17 cellular contexts compared by ENCODE assay signal in genomic region chrX:28981952-28982351, GRCh38.
"Had no signal": no experiment of that assay in that cellular context is flagged by ENCODE, and none has a peak within 500 bp of the region (broad histone marks: within the 10 kb centered on the region; RNA-seq: fewer than 3 reads in every experiment).

No MANE protein-coding gene starts in this region.

- H3K36me3 ChIP-seq: brain microvascular endothelial cell, esophagus squamous epithelium, left ventricle myocardium inferior, ovary, right lobe of liver, suprapubic skin had no signal

- H3K9me3 ChIP-seq: esophagus squamous epithelium, left ventricle myocardium inferior, mucosa of descending colon, ovary, right lobe of liver, suprapubic skin had no signal

- DNase-seq: activated CD4-positive, alpha-beta T cell treated with anti-CD3 and anti-CD28 coated beads, Interleukin-2, amount 10 ng/mL, durations not matched to agents 7 days and 5 days; activated CD8-positive, alpha-beta memory T cell treated with anti-CD3 and anti-CD28 coated beads, Interleukin-2, amount 50 U/mL, for 48 hours; activated naive CD8-positive, alpha-beta T cell treated with anti-CD3 and anti-CD28 coated beads, Interleukin-2, amount 10 ng/mL, durations not matched to agents 7 days and 5 days; brain microvascular endothelial cell; cortex of kidney; effector CD4-positive, alpha-beta T cell; esophagus squamous epithelium; hippocampal formation; left ventricle myocardium inferior; mucosa of descending colon; naive thymus-derived CD4-positive, alpha-beta T cell; ovary; right lobe of liver; trophoblast cell had no signal

- H3K4me3 ChIP-seq: esophagus squamous epithelium, left ventricle myocardium inferior, mucosa of descending colon, ovary, right lobe of liver, suprapubic skin had no signal

- H3K4me1 ChIP-seq: esophagus squamous epithelium, left ventricle myocardium inferior, right lobe of liver, suprapubic skin had no signal

- FAIRE-seq: endothelial cell of umbilical vein, keratinocyte had no signal

- ATAC-seq: mucosa of descending colon; naive thymus-derived CD4-positive, alpha-beta T cell; right lobe of liver had no signal

- H3K27ac ChIP-seq: brain microvascular endothelial cell, esophagus squamous epithelium, left ventricle myocardium inferior, ovary, right lobe of liver, suprapubic skin had no signal
